8 cellular contexts compared by ENCODE assay signal in the genomic region with DNA sequence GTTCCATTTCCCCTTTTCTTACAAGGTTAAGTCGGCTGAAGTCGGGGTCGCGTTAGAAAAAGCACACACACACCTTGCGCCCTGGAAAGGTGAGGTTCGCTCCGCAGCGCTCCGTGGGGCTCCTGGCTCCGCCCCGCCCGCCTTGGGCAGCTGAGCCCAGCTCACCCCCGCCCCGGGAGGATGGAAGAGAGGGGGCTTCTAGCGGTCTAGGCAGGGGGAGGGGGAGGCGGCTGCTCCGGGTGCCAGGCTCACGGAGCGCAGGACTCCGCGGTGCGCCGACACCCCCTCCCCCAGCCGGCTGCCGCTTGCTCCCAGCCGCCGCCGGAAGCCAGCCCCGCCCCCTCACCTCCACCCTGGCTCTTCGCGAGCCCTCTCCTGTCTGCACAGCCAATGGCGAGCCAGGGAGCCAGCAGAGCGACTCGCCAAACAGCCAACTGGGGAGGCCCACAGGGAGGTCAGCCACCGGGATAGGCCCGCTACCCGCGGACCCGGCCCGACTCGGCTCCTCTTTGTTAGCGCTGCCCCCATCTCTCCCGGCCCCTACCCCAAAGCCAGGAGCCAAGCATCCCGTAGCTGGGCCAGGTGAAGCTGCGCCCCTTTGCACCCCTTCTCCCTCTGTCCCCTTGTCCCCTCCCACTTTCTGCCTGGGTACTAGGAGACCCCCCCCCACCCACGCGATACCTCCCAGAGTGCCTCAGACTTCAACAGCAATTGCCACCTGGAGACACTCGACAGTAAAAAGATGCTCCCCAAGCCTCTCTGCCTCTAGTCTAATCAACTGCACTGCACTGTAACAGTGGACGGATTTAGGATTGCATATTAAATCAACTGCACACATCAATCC.
DNase-seq lines count a peak whose midpoint lies in the region; ATAC-seq and TF ChIP-seq lines count a peak whose summit lies in the region.

No MANE protein-coding gene starts in this region.

- in situ Hi-C loops in GM18951 (cut with MboI; ENCODE audit: low sequenced_read_pairs, unreplicated experiment): no loop called here

- H3K36me3 Mint-ChIP-seq in central memory CD8-positive, alpha-beta T cell (ENCODE audit: insufficient read depth): peaks cover 11% of the 10 kb centered on the region

- peak; percentile 53 for TF ChIP-seq POLR2A in GM18951 (IDR thresholded peaks at IDR 0.05; ENCODE audit: extremely low read depth, insufficient read depth, insufficient read length)

- peaks cover 19% of the 10 kb centered on the region for H3K4me1 Mint-ChIP-seq in central memory CD8-positive, alpha-beta T cell

- H3K27me3 Mint-ChIP-seq in central memory CD8-positive, alpha-beta T cell: no peaks in the 10 kb centered on the region

- H3K27ac Mint-ChIP-seq in central memory CD8-positive, alpha-beta T cell (ENCODE audit: low read depth): peak overlapping the region; percentile 79

- H3K9me3 Mint-ChIP-seq in central memory CD8-positive, alpha-beta T cell: no peaks in the 10 kb centered on the region

- ATAC-seq in HG03175 (IDR thresholded peaks at IDR 0.05; ENCODE audit: unreplicated experiment): peak; percentile 99
- peak; percentile 99 for ATAC-seq in central memory CD8-positive, alpha-beta T cell (replicated peaks; ENCODE audit: extremely low read depth, poor library complexity, severe bottlenecking)

- DNase-seq in AG08395 (ENCODE audit: low spot score): peak; percentile 99
- DNase-seq in NCI-H2227 treated with DMSO at 0.1 percent for 48 hours (lab: John Stamatoyannopoulos, UW): peak; percentile 84
- DNase-seq in activated CD4-positive, CD25-positive, alpha-beta regulatory T cell (lab: John Stamatoyannopoulos, UW): peak; percentile 84 to 95 (median 90)
- DNase-seq in central memory CD8-positive, alpha-beta T cell (ENCODE audit: low spot score in 2 of 2): peak; percentile 84 to 92
- DNase-seq in islet precursor cell: peak; percentile 100
- DNase-seq in stimulated activated CD4-positive, alpha-beta T cell treated with anti-CD3 and anti-CD28 coated beads, Interleukin-12 subunit alpha, Interleukin-12 subunit beta, amount 100 ng/mL, for 4 hours: peak; percentile 95

- peak overlapping the region; percentile 89 for H3K4me3 Mint-ChIP-seq in central memory CD8-positive, alpha-beta T cell

Comparison
In these comparisons a context has a peak if more than half of its experiments do, and no peak if none do; other contexts are left out.
1. Peak in every context shown above with its lines: DNase-seq and ATAC-seq.